Comparison of ENCODE assay signal across 1 cellular context in the genomic region with DNA sequence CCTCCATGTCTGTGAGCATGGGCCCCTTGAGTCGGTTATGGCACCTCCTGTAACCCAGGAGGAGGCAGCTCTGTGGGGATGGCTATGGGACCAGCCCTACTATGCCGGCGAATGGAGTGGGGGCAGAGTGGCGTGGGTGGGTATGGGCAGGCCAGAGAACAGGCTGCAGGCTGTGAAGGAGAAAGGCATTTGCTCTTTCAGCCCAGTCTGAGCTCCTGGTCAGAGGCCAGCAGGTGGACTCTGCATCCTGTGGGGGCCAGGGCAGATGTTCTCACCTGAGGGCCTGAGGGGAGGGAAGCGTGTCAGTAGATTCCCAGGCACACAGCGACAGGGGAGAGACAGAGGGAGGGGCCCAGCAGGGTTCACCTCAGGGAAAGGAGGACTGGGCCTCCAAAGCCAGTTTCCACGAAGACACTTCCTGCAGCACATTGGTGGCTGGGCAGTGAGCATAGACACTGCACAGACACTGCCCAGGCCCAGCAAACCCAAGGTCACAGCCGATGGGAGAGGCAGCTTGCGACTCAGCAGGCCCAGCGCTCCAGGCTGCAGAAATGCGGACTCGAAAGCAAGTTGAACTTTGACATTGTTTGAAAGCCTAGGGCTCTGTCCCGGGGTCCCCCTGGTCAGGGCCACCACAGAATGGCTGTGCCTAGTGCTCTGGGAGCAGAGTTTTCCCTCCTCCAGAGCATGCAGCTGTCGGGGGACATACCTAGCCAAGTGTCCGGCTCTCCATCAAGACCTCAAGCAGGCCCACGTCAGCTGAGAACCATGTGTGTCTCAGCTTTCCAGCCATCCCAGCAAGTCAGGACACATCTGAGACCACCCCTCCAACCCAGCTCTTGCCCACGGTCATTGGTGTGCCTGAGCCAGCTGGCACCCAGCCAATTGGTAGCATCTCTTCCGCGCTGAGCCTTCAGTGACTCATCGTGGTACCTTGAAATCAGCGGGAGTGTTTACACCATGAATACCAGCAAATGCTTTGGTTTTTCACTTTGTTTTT.
TF ChIP-seq lines count a peak whose summit lies in the region.

No MANE protein-coding gene starts in this region.

TF ChIP-seq in HepG2, 621 proteins besides CTCF, POLR2A, EP300 and RAD21 (continued from another document):
- TF ChIP-seq, protein P1, sequence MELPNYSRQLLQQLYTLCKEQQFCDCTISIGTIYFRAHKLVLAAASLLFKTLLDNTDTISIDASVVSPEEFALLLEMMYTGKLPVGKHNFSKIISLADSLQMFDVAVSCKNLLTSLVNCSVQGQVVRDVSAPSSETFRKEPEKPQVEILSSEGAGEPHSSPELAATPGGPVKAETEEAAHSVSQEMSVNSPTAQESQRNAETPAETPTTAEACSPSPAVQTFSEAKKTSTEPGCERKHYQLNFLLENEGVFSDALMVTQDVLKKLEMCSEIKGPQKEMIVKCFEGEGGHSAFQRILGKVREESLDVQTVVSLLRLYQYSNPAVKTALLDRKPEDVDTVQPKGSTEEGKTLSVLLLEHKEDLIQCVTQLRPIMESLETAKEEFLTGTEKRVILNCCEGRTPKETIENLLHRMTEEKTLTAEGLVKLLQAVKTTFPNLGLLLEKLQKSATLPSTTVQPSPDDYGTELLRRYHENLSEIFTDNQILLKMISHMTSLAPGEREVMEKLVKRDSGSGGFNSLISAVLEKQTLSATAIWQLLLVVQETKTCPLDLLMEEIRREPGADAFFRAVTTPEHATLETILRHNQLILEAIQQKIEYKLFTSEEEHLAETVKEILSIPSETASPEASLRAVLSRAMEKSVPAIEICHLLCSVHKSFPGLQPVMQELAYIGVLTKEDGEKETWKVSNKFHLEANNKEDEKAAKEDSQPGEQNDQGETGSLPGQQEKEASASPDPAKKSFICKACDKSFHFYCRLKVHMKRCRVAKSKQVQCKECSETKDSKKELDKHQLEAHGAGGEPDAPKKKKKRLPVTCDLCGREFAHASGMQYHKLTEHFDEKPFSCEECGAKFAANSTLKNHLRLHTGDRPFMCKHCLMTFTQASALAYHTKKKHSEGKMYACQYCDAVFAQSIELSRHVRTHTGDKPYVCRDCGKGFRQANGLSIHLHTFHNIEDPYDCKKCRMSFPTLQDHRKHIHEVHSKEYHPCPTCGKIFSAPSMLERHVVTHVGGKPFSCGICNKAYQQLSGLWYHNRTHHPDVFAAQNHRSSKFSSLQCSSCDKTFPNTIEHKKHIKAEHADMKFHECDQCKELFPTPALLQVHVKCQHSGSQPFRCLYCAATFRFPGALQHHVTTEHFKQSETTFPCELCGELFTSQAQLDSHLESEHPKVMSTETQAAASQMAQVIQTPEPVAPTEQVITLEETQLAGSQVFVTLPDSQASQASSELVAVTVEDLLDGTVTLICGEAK (IDR thresholded peaks at IDR 0.05), result no peak
- TF ChIP-seq, protein P1 (CRISPR knock-in tag; IDR thresholded peaks at IDR 0.05), result 0 out of 2 replicates have a peak, but pooled peaks have one; percentile 25
- TF ChIP-seq, protein P2, sequence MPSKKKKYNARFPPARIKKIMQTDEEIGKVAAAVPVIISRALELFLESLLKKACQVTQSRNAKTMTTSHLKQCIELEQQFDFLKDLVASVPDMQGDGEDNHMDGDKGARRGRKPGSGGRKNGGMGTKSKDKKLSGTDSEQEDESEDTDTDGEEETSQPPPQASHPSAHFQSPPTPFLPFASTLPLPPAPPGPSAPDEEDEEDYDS (CRISPR knock-in tag; IDR thresholded peaks at IDR 0.05), result 0 out of 2 replicates have a peak, but pooled peaks have one; percentile 26
- TF ChIP-seq ESRRA (CRISPR knock-in tag; IDR thresholded peaks at IDR 0.05; ENCODE audit: low read depth) (peak; percentile 86), ETV5 (CRISPR knock-in tag; IDR thresholded peaks at IDR 0.05; ENCODE audit: borderline replicate concordance) (peak; percentile 29; the same call in 1 of the 2 replicates), CAMTA2 (CRISPR knock-in tag; IDR thresholded peaks at IDR 0.05; ENCODE audit: borderline replicate concordance) (0 out of 2 replicates have a peak, but pooled peaks have one; percentile 79), PITX1 (CRISPR knock-in tag; IDR thresholded peaks at IDR 0.05) (0 out of 2 replicates have a peak, but pooled peaks have one; percentile 17), RBFOX2 (IDR thresholded peaks at IDR 0.05; ENCODE audit: low read depth, low read length) (no peak), SOX5 (CRISPR knock-in tag; IDR thresholded peaks at IDR 0.05; ENCODE audit: borderline replicate concordance) (0 out of 2 replicates have a peak, but pooled peaks have one; percentile 22), ZBTB3 (CRISPR knock-in tag; IDR thresholded peaks at IDR 0.05; ENCODE audit: borderline replicate concordance, low read depth) (0 out of 2 replicates have a peak, but pooled peaks have one; percentile 40), ATAD3A (CRISPR knock-in tag; IDR thresholded peaks at IDR 0.05) (no peak), WIZ (CRISPR knock-in tag; IDR thresholded peaks at IDR 0.05) (0 out of 2 replicates have a peak, but pooled peaks have one; percentile 38), ZNF549 (CRISPR knock-in tag; IDR thresholded peaks at IDR 0.05) (no peak), ZNF776 (CRISPR knock-in tag; IDR thresholded peaks at IDR 0.05) (0 out of 2 replicates have a peak, but pooled peaks have one; percentile 64), ZNF501 (CRISPR knock-in tag; IDR thresholded peaks at IDR 0.05) (0 out of 2 replicates have a peak, but pooled peaks have one; percentile 31), ZNF678 (CRISPR knock-in tag; IDR thresholded peaks at IDR 0.05) (no peak), JARID2 (CRISPR knock-in tag; IDR thresholded peaks at IDR 0.05; ENCODE audit: insufficient replicate concordance) (no peak), HDAC1 (CRISPR knock-in tag; IDR thresholded peaks at IDR 0.05) (peak; percentile 62; the same call in 1 of the 2 replicates), CHD2 (IDR thresholded peaks at IDR 0.05; ENCODE audit: low read depth, low read length) (no peak), SMARCC2 (IDR thresholded peaks at IDR 0.05) (no peak), ATF7 (IDR thresholded peaks at IDR 0.05) (no peak), ATF7 (CRISPR knock-in tag; IDR thresholded peaks at IDR 0.05) (no peak)
- TF ChIP-seq, protein P3, sequence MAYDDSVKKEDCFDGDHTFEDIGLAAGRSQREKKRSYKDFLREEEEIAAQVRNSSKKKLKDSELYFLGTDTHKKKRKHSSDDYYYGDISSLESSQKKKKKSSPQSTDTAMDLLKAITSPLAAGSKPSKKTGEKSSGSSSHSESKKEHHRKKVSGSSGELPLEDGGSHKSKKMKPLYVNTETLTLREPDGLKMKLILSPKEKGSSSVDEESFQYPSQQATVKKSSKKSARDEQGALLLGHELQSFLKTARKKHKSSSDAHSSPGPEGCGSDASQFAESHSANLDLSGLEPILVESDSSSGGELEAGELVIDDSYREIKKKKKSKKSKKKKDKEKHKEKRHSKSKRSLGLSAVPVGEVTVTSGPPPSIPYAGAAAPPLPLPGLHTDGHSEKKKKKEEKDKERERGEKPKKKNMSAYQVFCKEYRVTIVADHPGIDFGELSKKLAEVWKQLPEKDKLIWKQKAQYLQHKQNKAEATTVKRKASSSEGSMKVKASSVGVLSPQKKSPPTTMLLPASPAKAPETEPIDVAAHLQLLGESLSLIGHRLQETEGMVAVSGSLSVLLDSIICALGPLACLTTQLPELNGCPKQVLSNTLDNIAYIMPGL (CRISPR knock-in tag; IDR thresholded peaks at IDR 0.05; ENCODE audit: borderline replicate concordance in 1 of 2, low read depth in 1 of 2), result no peak
- TF ChIP-seq, protein P4, sequence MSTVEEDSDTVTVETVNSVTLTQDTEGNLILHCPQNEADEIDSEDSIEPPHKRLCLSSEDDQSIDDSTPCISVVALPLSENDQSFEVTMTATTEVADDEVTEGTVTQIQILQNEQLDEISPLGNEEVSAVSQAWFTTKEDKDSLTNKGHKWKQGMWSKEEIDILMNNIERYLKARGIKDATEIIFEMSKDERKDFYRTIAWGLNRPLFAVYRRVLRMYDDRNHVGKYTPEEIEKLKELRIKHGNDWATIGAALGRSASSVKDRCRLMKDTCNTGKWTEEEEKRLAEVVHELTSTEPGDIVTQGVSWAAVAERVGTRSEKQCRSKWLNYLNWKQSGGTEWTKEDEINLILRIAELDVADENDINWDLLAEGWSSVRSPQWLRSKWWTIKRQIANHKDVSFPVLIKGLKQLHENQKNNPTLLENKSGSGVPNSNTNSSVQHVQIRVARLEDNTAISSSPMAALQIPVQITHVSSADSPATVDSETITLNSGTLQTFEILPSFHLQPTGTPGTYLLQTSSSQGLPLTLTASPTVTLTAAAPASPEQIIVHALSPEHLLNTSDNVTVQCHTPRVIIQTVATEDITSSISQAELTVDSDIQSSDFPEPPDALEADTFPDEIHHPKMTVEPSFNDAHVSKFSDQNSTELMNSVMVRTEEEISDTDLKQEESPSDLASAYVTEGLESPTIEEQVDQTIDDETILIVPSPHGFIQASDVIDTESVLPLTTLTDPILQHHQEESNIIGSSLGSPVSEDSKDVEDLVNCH (CRISPR knock-in tag; IDR thresholded peaks at IDR 0.05), result no peak
- TF ChIP-seq, protein P5, sequence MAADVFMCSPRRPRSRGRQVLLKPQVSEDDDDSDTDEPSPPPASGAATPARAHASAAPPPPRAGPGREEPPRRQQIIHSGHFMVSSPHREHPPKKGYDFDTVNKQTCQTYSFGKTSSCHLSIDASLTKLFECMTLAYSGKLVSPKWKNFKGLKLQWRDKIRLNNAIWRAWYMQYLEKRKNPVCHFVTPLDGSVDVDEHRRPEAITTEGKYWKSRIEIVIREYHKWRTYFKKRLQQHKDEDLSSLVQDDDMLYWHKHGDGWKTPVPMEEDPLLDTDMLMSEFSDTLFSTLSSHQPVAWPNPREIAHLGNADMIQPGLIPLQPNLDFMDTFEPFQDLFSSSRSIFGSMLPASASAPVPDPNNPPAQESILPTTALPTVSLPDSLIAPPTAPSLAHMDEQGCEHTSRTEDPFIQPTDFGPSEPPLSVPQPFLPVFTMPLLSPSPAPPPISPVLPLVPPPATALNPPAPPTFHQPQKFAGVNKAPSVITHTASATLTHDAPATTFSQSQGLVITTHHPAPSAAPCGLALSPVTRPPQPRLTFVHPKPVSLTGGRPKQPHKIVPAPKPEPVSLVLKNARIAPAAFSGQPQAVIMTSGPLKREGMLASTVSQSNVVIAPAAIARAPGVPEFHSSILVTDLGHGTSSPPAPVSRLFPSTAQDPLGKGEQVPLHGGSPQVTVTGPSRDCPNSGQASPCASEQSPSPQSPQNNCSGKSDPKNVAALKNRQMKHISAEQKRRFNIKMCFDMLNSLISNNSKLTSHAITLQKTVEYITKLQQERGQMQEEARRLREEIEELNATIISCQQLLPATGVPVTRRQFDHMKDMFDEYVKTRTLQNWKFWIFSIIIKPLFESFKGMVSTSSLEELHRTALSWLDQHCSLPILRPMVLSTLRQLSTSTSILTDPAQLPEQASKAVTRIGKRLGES (CRISPR knock-in tag; IDR thresholded peaks at IDR 0.05; ENCODE audit: borderline replicate concordance), result no peak
